In genomic region chr3:135980343-135980742, GRCh38 we compare ENCODE assay signal across 28 cellular contexts.
"Had no signal": no experiment of that assay in that cellular context is flagged by ENCODE, and none has a peak within 500 bp of the region (broad histone marks: within the 10 kb centered on the region; RNA-seq: fewer than 3 reads in every experiment).

No MANE protein-coding gene starts in this region.

- H3K4me3 Mint-ChIP-seq: naive thymus-derived CD4-positive, alpha-beta T cell; natural killer cell; nephron; neural progenitor cell; stimulated activated effector memory CD8-positive, alpha-beta T cell treated with anti-CD3 and anti-CD28 coated beads, Interleukin-12 subunit alpha, Interleukin-12 subunit beta, amount 100 ng/mL, for 72 hours; stimulated activated naive B cell treated with anti-CD40 and anti-IgM and Interleukin-4, amounts not matched to agents 10 μg/mL and 1 μg/mL and 100 μg/mL, for 72 hours; stimulated activated naive CD8-positive, alpha-beta T cell treated with anti-CD3 and anti-CD28 coated beads, Interleukin-15, Interleukin-2, amounts not matched to agents 100 ng/mL and 50 ng/mL, for 24 hours; type B pancreatic cell had no signal

- H3K4me3 ChIP-seq: neural progenitor cell, psoas muscle, right lobe of liver, sigmoid colon, stomach, thoracic aorta, thyroid gland, tibial nerve, upper lobe of right lung, uterus had no signal

- H2AFZ ChIP-seq: neural progenitor cell, parathyroid adenoma had no signal

- DNase-seq: naive thymus-derived CD4-positive, alpha-beta T cell; natural killer cell; occipital lobe; posterior cingulate gyrus; psoas muscle; right cardiac atrium; right lobe of liver; sigmoid colon; small intestine; stimulated activated CD4-positive, alpha-beta T cell treated with anti-CD3 and anti-CD28 coated beads, Interleukin-15, amount 100 ng/mL, for 24 hours; stimulated activated CD4-positive, alpha-beta T cell treated with anti-CD3 and anti-CD28 coated beads, Interleukin-2, amount 100 ng/mL, for 24 hours; stimulated activated CD4-positive, alpha-beta T cell treated with anti-CD3 and anti-CD28 coated beads, Interleukin-2, amount 100 ng/mL, for 48 hours; stimulated activated CD4-positive, alpha-beta T cell treated with anti-CD3 and anti-CD28 coated beads, Interleukin-4, amount 100 ng/mL, for 24 hours; stimulated activated naive B cell treated with anti-CD40 and anti-IgM and Interleukin-4, amounts not matched to agents 10 μg/mL and 1 μg/mL and 100 μg/mL, for 72 hours; stimulated activated naive CD4-positive, alpha-beta T cell treated with Interleukin-2 at 50 U/mL for 16 hours; stomach; thyroid gland; upper lobe of right lung; uterus had no signal

- H3K27me3 Mint-ChIP-seq: progenitor cell of endocrine pancreas, type B pancreatic cell had no signal

- H3K9me3 ChIP-seq: psoas muscle, right lobe of liver, sigmoid colon, stomach, thoracic aorta, thyroid gland, tibial nerve, upper lobe of right lung, uterus had no signal

- H3K27ac Mint-ChIP-seq: naive thymus-derived CD4-positive, alpha-beta T cell; natural killer cell; nephron; neural progenitor cell; progenitor cell of endocrine pancreas; stimulated activated effector memory CD8-positive, alpha-beta T cell treated with anti-CD3 and anti-CD28 coated beads, Interleukin-12 subunit alpha, Interleukin-12 subunit beta, amount 100 ng/mL, for 72 hours; stimulated activated naive B cell treated with anti-CD40 and anti-IgM and Interleukin-4, amounts not matched to agents 10 μg/mL and 1 μg/mL and 100 μg/mL, for 72 hours; stimulated activated naive CD8-positive, alpha-beta T cell treated with anti-CD3 and anti-CD28 coated beads, Interleukin-15, Interleukin-2, amounts not matched to agents 100 ng/mL and 50 ng/mL, for 24 hours; type B pancreatic cell had no signal

- H3K9ac ChIP-seq: neural progenitor cell, parathyroid adenoma had no signal

- H3K27me3 ChIP-seq: neural progenitor cell, right lobe of liver, sigmoid colon, stomach, thyroid gland, tibial nerve, upper lobe of right lung, uterus had no signal

- H3K4me1 ChIP-seq: neural progenitor cell, parathyroid adenoma, right lobe of liver, thyroid gland, tibial nerve, upper lobe of right lung had no signal

- H3K9me3 Mint-ChIP-seq: naive thymus-derived CD4-positive, alpha-beta T cell; natural killer cell; nephron; stimulated activated effector memory CD8-positive, alpha-beta T cell treated with anti-CD3 and anti-CD28 coated beads, Interleukin-12 subunit alpha, Interleukin-12 subunit beta, amount 100 ng/mL, for 72 hours; stimulated activated naive B cell treated with anti-CD40 and anti-IgM and Interleukin-4, amounts not matched to agents 10 μg/mL and 1 μg/mL and 100 μg/mL, for 72 hours; stimulated activated naive CD8-positive, alpha-beta T cell treated with anti-CD3 and anti-CD28 coated beads, Interleukin-15, Interleukin-2, amounts not matched to agents 100 ng/mL and 50 ng/mL, for 24 hours; type B pancreatic cell had no signal

- H3K36me3 Mint-ChIP-seq: naive thymus-derived CD4-positive, alpha-beta T cell; natural killer cell; stimulated activated effector memory CD8-positive, alpha-beta T cell treated with anti-CD3 and anti-CD28 coated beads, Interleukin-12 subunit alpha, Interleukin-12 subunit beta, amount 100 ng/mL, for 72 hours; stimulated activated naive B cell treated with anti-CD40 and anti-IgM and Interleukin-4, amounts not matched to agents 10 μg/mL and 1 μg/mL and 100 μg/mL, for 72 hours; type B pancreatic cell had no signal

- H3K4me2 ChIP-seq: neural progenitor cell had no signal

- H3K27ac ChIP-seq: neural progenitor cell, parathyroid adenoma, psoas muscle, right lobe of liver, sigmoid colon, stomach, thoracic aorta, thyroid gland, tibial nerve, upper lobe of right lung, uterus had no signal

- H3K36me3 ChIP-seq: neural progenitor cell, right lobe of liver, sigmoid colon, stomach, thoracic aorta, thyroid gland, tibial nerve, upper lobe of right lung, uterus had no signal

- H3K4me1 Mint-ChIP-seq: naive thymus-derived CD4-positive, alpha-beta T cell; natural killer cell; nephron; neural progenitor cell; stimulated activated effector memory CD8-positive, alpha-beta T cell treated with anti-CD3 and anti-CD28 coated beads, Interleukin-12 subunit alpha, Interleukin-12 subunit beta, amount 100 ng/mL, for 72 hours; stimulated activated naive B cell treated with anti-CD40 and anti-IgM and Interleukin-4, amounts not matched to agents 10 μg/mL and 1 μg/mL and 100 μg/mL, for 72 hours had no signal

- ATAC-seq: naive thymus-derived CD4-positive, alpha-beta T cell; natural killer cell; psoas muscle; right cardiac atrium; right lobe of liver; stimulated activated effector memory CD8-positive, alpha-beta T cell treated with anti-CD3 and anti-CD28 coated beads, Interleukin-12 subunit alpha, Interleukin-12 subunit beta, amount 100 ng/mL, for 72 hours; stimulated activated naive B cell treated with anti-CD40 and anti-IgM and Interleukin-4, amounts not matched to agents 10 μg/mL and 1 μg/mL and 100 μg/mL, for 72 hours; upper lobe of right lung had no signal
